Comparison of ENCODE assay signal across 8 cellular contexts in the genomic region with DNA sequence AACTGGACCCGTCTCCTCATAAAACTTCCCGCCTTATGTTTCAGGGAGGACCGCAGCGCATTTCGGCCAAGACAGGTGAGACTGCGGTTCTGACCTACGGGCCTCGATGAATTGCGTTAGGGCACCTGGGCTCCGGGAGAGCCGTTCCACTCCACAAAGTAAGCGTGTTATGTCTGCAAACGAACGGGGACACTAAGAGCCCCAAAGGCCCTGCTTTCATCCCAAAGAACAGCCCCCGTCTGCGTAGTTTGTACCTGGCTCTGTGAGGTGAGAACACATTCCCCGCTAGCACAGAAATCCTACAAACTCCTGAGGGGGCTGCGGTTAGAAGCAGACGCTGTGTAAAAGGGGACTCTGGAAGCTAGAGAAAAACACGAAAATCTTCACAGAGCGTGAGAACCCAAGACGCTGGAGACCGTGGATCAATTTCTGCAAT. TPM values are rescaled to one million over a fixed set of nuclear protein-coding genes. Genes with fewer than 3 reads are reported as not detected.
DNase-seq lines count a peak whose midpoint lies in the region; ATAC-seq and TF ChIP-seq lines count a peak whose summit lies in the region.
"Had no signal": no experiment of that assay in that cellular context is flagged by ENCODE, and none has a peak within 500 bp of the region (broad histone marks: within the 10 kb centered on the region; RNA-seq: fewer than 3 reads in every experiment).

No MANE protein-coding gene starts in this region.

- peak overlapping the region; percentile 94 to 97 for H3K4me3 Mint-ChIP-seq in stimulated activated naive B cell treated with anti-CD40 and anti-IgM and Interleukin-4, amounts not matched to agents 10 μg/mL and 1 μg/mL and 100 μg/mL, for 72 hours

- no peaks in the 10 kb centered on the region for H3K36me3 ChIP-seq in HUES48 (ENCODE audit: control insufficient read depth, insufficient read depth, low read length)

- no peaks in the 10 kb centered on the region for H3K9me3 Mint-ChIP-seq in stimulated activated naive B cell treated with anti-CD40 and anti-IgM and Interleukin-4, amounts not matched to agents 10 μg/mL and 1 μg/mL and 100 μg/mL, for 72 hours

- ATAC-seq in stimulated activated naive B cell treated with anti-CD40 and anti-IgM and Interleukin-4, amounts not matched to agents 10 μg/mL and 1 μg/mL and 100 μg/mL, for 72 hours (replicated peaks), result no peak
- ATAC-seq in GM19324 (IDR thresholded peaks at IDR 0.05; ENCODE audit: low FRiP score, unreplicated experiment), result no peak

- H3K9ac ChIP-seq in HUES48 (ENCODE audit: low read depth, low read length), result no peak overlapping the region

- no peaks in the 10 kb centered on the region for H3K9me3 ChIP-seq in HUES48 (ENCODE audit: control insufficient read depth, insufficient read depth, low read length)

- peaks cover 0 to 4% of the 10 kb centered on the region in 2 donors for H3K27me3 Mint-ChIP-seq in stimulated activated naive B cell treated with anti-CD40 and anti-IgM and Interleukin-4, amounts not matched to agents 10 μg/mL and 1 μg/mL and 100 μg/mL, for 72 hours

- H3K4me3 ChIP-seq in HUES48 (ENCODE audit: low read depth, low read length) (peak overlapping the region; percentile 64), fibroblast of villous mesenchyme (ENCODE audit: low read depth, low read length) (peak overlapping the region; percentile 58)

- peak; percentile 39 for DNase-seq in activated T-cell treated with anti-CD3 and anti-CD28 coated beads, Interleukin-2, amount 50 U/mL, for 1 hour
- DNase-seq in fibroblast of villous mesenchyme (ENCODE audit: low read depth) (peak; percentile 5), NCI-H1048 (lab: John Stamatoyannopoulos, UW) (no peak), T1000 (lab: John Stamatoyannopoulos, UW) (no peak)
- peak; percentile 83 for DNase-seq in stimulated activated naive B cell treated with anti-CD40 and anti-IgM and Interleukin-4, amounts not matched to agents 10 μg/mL and 1 μg/mL and 100 μg/mL, for 72 hours

- peak overlapping the region; percentile 97 for H3K27ac ChIP-seq in HUES48 (ENCODE audit: low read depth, low read length)

- TF ChIP-seq CTCF in fibroblast of villous mesenchyme (IDR thresholded peaks at IDR 0.05; ENCODE audit: insufficient read depth, low read depth, low read length), result no peak

- peak overlapping the region; percentile 100 for H3K27ac Mint-ChIP-seq in stimulated activated naive B cell treated with anti-CD40 and anti-IgM and Interleukin-4, amounts not matched to agents 10 μg/mL and 1 μg/mL and 100 μg/mL, for 72 hours

- peaks cover 0 to 8% of the 10 kb centered on the region in 2 donors for H3K36me3 Mint-ChIP-seq in stimulated activated naive B cell treated with anti-CD40 and anti-IgM and Interleukin-4, amounts not matched to agents 10 μg/mL and 1 μg/mL and 100 μg/mL, for 72 hours

- no peaks in the 10 kb centered on the region for H3K27me3 ChIP-seq in HUES48 (ENCODE audit: control insufficient read depth, insufficient read depth, low read length)

- peaks cover 15 to 26% of the 10 kb centered on the region in 2 donors for H3K4me1 Mint-ChIP-seq in stimulated activated naive B cell treated with anti-CD40 and anti-IgM and Interleukin-4, amounts not matched to agents 10 μg/mL and 1 μg/mL and 100 μg/mL, for 72 hours

- H3K4me1 ChIP-seq in HUES48 (ENCODE audit: control insufficient read depth, insufficient read depth, low read length), result no peaks in the 10 kb centered on the region

RNA-seq across cellular contexts. Expression of a gene that starts 41.6 kb away (rescaled TPM):
- not detected in 2 replicates for total RNA-seq in fibroblast of villous mesenchyme
- total RNA-seq: RPMI7951 had no signal

Comparison
In these comparisons a context has a peak if more than half of its experiments do, and no peak if none do; other contexts are left out.
1. DNase-seq: peak in activated T-cell treated with anti-CD3 and anti-CD28 coated beads, Interleukin-2, amount 50 U/mL, for 1 hour (single experiment), fibroblast of villous mesenchyme (single experiment) and stimulated activated naive B cell treated with anti-CD40 and anti-IgM and Interleukin-4, amounts not matched to agents 10 μg/mL and 1 μg/mL and 100 μg/mL, for 72 hours (single experiment); none in NCI-H1048 (single experiment) and T1000 (single experiment).